In genomic region chr10:72351479-72351878, GRCh38 we compare ENCODE assay signal across 1 cellular context.
TF ChIP-seq lines count a peak whose summit lies in the region.

No MANE protein-coding gene starts in this region.

TF ChIP-seq in HepG2, 621 proteins besides CTCF, POLR2A, EP300 and RAD21:
- TF ChIP-seq GLMP (CRISPR knock-in tag; IDR thresholded peaks at IDR 0.05; ENCODE audit: borderline replicate concordance) (no peak), ZNF703 (CRISPR knock-in tag; IDR thresholded peaks at IDR 0.05; ENCODE audit: borderline replicate concordance) (no peak), HNRNPL (IDR thresholded peaks at IDR 0.05; ENCODE audit: low read depth, low read length) (no peak), ZC3H13 (CRISPR knock-in tag; IDR thresholded peaks at IDR 0.05) (peak; percentile 26; the same call in 1 of the 2 replicates), MED8 (CRISPR knock-in tag; IDR thresholded peaks at IDR 0.05; ENCODE audit: insufficient replicate concordance) (no peak), NCOA2 (CRISPR knock-in tag; IDR thresholded peaks at IDR 0.05) (no peak), MLXIP (CRISPR knock-in tag; IDR thresholded peaks at IDR 0.05; ENCODE audit: borderline replicate concordance) (no peak), EEA1 (CRISPR knock-in tag; IDR thresholded peaks at IDR 0.05; ENCODE audit: borderline replicate concordance) (no peak), FOXO4 (CRISPR knock-in tag; conservative IDR thresholded peaks at IDR 0.05) (no peak), ZNF574 (CRISPR knock-in tag; IDR thresholded peaks at IDR 0.05) (no peak), KDM2A (CRISPR knock-in tag; IDR thresholded peaks at IDR 0.05; ENCODE audit: borderline replicate concordance, low read depth) (no peak), MBD4 (IDR thresholded peaks at IDR 0.05; ENCODE audit: borderline replicate concordance, low read length) (no peak), BORCS8-MEF2B (CRISPR knock-in tag; IDR thresholded peaks at IDR 0.05) (no peak), ZNF333 (CRISPR knock-in tag; IDR thresholded peaks at IDR 0.05; ENCODE audit: borderline replicate concordance) (no peak), CERS6 (CRISPR knock-in tag; IDR thresholded peaks at IDR 0.05) (no peak), POLR2AphosphoS2 (IDR thresholded peaks at IDR 0.05; ENCODE audit: low read depth, low read length) (0 out of 2 replicates have a peak, but pooled peaks have one; percentile 59)
